Comparison of ENCODE assay signal across 36 cellular contexts in genomic region chr4:37450911-37451310, GRCh38.
A peak's percentile ranks its signal among the peaks of the same experiment; 100 is the strongest.
DNase-seq lines count a peak whose midpoint lies in the region; ATAC-seq, FAIRE-seq and TF ChIP-seq lines count a peak whose summit lies in the region.
"Had no signal": no experiment of that assay in that cellular context is flagged by ENCODE, and none has a peak within 500 bp of the region (broad histone marks: within the 10 kb centered on the region; RNA-seq: fewer than 3 reads in every experiment).

No MANE protein-coding gene starts in this region.

- H3K4me3 Mint-ChIP-seq in T-helper 17 cell (peak overlapping the region; percentile 49), neural crest cell (peak overlapping the region; percentile 35)
- H3K4me3 Mint-ChIP-seq: B cell; CD14-positive monocyte; CD4-positive, alpha-beta memory T cell; CD4-positive, alpha-beta T cell; CD4-positive, CD25-positive, alpha-beta regulatory T cell; CD8-positive, alpha-beta memory T cell; CD8-positive, alpha-beta T cell had no signal

- TF ChIP-seq CTCF in body of pancreas (IDR thresholded peaks at IDR 0.05) (no peak), neural crest cell (conservative IDR thresholded peaks at IDR 0.05) (no peak), pancreas (IDR thresholded peaks at IDR 0.05) (no peak), RWPE1 (conservative IDR thresholded peaks at IDR 0.05; ENCODE audit: low read depth) (no peak)

- no peak overlapping the region for H3K27ac Mint-ChIP-seq in T-helper 17 cell
- H3K27ac Mint-ChIP-seq in neural crest cell (ENCODE audit: unreplicated experiment), result no peak overlapping the region
- H3K27ac Mint-ChIP-seq: B cell; CD4-positive, alpha-beta memory T cell; CD4-positive, alpha-beta T cell; CD8-positive, alpha-beta memory T cell; CD8-positive, alpha-beta T cell had no signal

- H3K4me3 ChIP-seq in body of pancreas (no peak overlapping the region), pancreas (no peak overlapping the region)
- H3K4me3 ChIP-seq: A549; BLaER1; BLaER1 treated with 17β-estradiol and CSF1 and Interleukin-3, amounts not matched to agents 10 nM and 100 nM had no signal

- H3K27me3 Mint-ChIP-seq in T-helper 17 cell (peaks cover 76% of the 10 kb centered on the region), neural crest cell (ENCODE audit: low read depth) (peaks cover 21% of the 10 kb centered on the region)

- DNase-seq in T-helper 17 cell (no peak), body of pancreas (peak in 3 of 4 donors; percentile 31 to 52 (median 50)), neural crest cell (ENCODE audit: low read depth, low spot score) (no peak), pancreas (peak in 3 of 6 donors; percentile 31 to 58 (median 39)), RWPE1 (ENCODE audit: low spot score) (no peak), erythroblast (lab: John Stamatoyannopoulos, UW) (no peak), NCI-H1436 treated with DMSO at 0.1 percent for 48 hours (lab: John Stamatoyannopoulos, UW) (no peak), HPDE6-E6E7 (ENCODE audit: extremely low spot score) (no peak)
- DNase-seq: 8988T; ACHN; AML-193; BE2C; C1 segment of cervical spinal cord; Caco-2; Calu3; CD4-positive, alpha-beta memory T cell; CD4-positive, alpha-beta T cell; CD4-positive, CD25-positive, alpha-beta regulatory T cell; CD8-positive, alpha-beta memory T cell; CD8-positive, alpha-beta T cell; COR-L47; DMS 273 treated with DMSO at 0.1 percent for 48 hours; DMS153; DMS79; DMS79 treated with DMSO at 0.1 percent for 48 hours; DND-41; EL had no signal

- no peak for FAIRE-seq in pancreas (lab: Jason Lieb, UNC)
- FAIRE-seq: A204.1, A549, D721Med had no signal

- H3K36me3 Mint-ChIP-seq in T-helper 17 cell (ENCODE audit: low read depth), result peaks cover 2% of the 10 kb centered on the region
- no peaks in the 10 kb centered on the region for H3K36me3 Mint-ChIP-seq in neural crest cell (ENCODE audit: low read depth)
- H3K36me3 Mint-ChIP-seq: CD4-positive, alpha-beta memory T cell; CD4-positive, CD25-positive, alpha-beta regulatory T cell; CD8-positive, alpha-beta memory T cell; CD8-positive, alpha-beta T cell had no signal

- CTCF ChIA-PET in RWPE1 (lab: Yijun Ruan, JAX), result interaction anchor here (0.6 kb wide), 1 partner anchor 56 kb away, joined by 3 read pairs; no protein-coding TSS in a partner anchor

- TF ChIP-seq POLR2A in body of pancreas (IDR thresholded peaks at IDR 0.05) (no peak), erythroblast (IDR thresholded peaks at IDR 0.05; ENCODE audit: low read length) (no peak)

- no peaks in the 10 kb centered on the region for H3K36me3 ChIP-seq in body of pancreas (replicated peaks in 1 of 2; ENCODE audit: insufficient read depth in 1 of 2, low read depth in 2 of 2)
- no peaks in the 10 kb centered on the region for H3K36me3 ChIP-seq in pancreas
- H3K36me3 ChIP-seq: BE2C; BLaER1; BLaER1 treated with 17β-estradiol and CSF1 and Interleukin-3, amounts not matched to agents 10 nM and 100 nM had no signal

- 38 to 40% methylated on average over 1 of the region's 1 CpG for WGBS in body of pancreas, 2 donors
- 38 to 47% methylated on average over 1 of the region's 1 CpG for WGBS in pancreas, 2 donors

- H3K9me3 Mint-ChIP-seq in neural crest cell, result no peaks in the 10 kb centered on the region
- H3K9me3 Mint-ChIP-seq: CD4-positive, alpha-beta T cell; CD8-positive, alpha-beta T cell had no signal

- intact Hi-C loops in body of pancreas (cut with DNase I), result no loop called here
- intact Hi-C loops in pancreas (cut with DNase I), result loop anchor here in 2 of 3 donors (10.0 kb wide), 3 partner anchors 64 to 344 kb away; no protein-coding TSS in a partner anchor

- H3K9me3 ChIP-seq in T-helper 17 cell (ENCODE audit: control insufficient read depth, low read length, poor library complexity, severe bottlenecking) (no peaks in the 10 kb centered on the region), body of pancreas (no peaks in the 10 kb centered on the region), pancreas (no peaks in the 10 kb centered on the region)
- H3K9me3 ChIP-seq: A549, BE2C, Caco-2 had no signal

- ATAC-seq in T-helper 17 cell (no peak), body of pancreas (no peak), pancreas (peak in 3 of 4 donors; percentile 13 to 20 (median 14))
- ATAC-seq: A549; CD8-positive, alpha-beta T cell had no signal

- H3K27me3 ChIP-seq in body of pancreas, result no peaks in the 10 kb centered on the region
- no peaks in the 10 kb centered on the region for H3K27me3 ChIP-seq in pancreas
- H3K27me3 ChIP-seq: BLaER1; BLaER1 treated with 17β-estradiol and CSF1 and Interleukin-3, amounts not matched to agents 10 nM and 100 nM had no signal

- peak overlapping the region in 3 of 4 donors; percentile 22 to 49 (median 36) for H3K27ac ChIP-seq in body of pancreas
- peak overlapping the region in 2 of 4 donors; percentile 31 to 39 for H3K27ac ChIP-seq in pancreas
- no peak overlapping the region for H3K27ac ChIP-seq in RWPE1
- H3K27ac ChIP-seq: 22Rv1; A549; BLaER1; BLaER1 treated with 17β-estradiol and CSF1 and Interleukin-3, amounts not matched to agents 10 nM and 100 nM; C4-2B had no signal

- peaks cover 10% of the 10 kb centered on the region for H3K4me1 Mint-ChIP-seq in T-helper 17 cell
- peaks cover 32% of the 10 kb centered on the region for H3K4me1 Mint-ChIP-seq in neural crest cell

- H3K4me1 ChIP-seq in body of pancreas (peaks cover 29% of the 10 kb centered on the region), pancreas (peaks cover 7 to 11% (median 7%) of the 10 kb centered on the region in 3 donors)
- H3K4me1 ChIP-seq: BE2C; BLaER1; BLaER1 treated with 17β-estradiol and CSF1 and Interleukin-3, amounts not matched to agents 10 nM and 100 nM had no signal

- POLR2A ChIA-PET in RWPE1 (lab: Yijun Ruan, JAX; ENCODE audit: low non-redundant PET), result no interaction called here

Comparison
In these comparisons a context has a peak if more than half of its experiments do, and no peak if none do; other contexts are left out.
1. ATAC-seq: peak in pancreas (3 of 4); none in T-helper 17 cell (single experiment) and body of pancreas (single experiment).
2. DNase-seq: peak in body of pancreas (3 of 4); none in T-helper 17 cell (0 of 3), neural crest cell (single experiment), RWPE1 (single experiment), erythroblast (0 of 2), NCI-H1436 treated with DMSO at 0.1 percent for 48 hours (single experiment) and HPDE6-E6E7 (single experiment).